1 cellular context compared by ENCODE assay signal in genomic region chr19:55301459-55302331, GRCh38.
TF ChIP-seq lines count a peak whose summit lies in the region.

No MANE protein-coding gene starts in this region.

TF ChIP-seq in IMR-90, 13 proteins besides CTCF, POLR2A, EP300 and RAD21:
- TF ChIP-seq SMC3 (IDR thresholded peaks at IDR 0.05; ENCODE audit: low read depth, low read length) (peak; percentile 74), MAZ (IDR thresholded peaks at IDR 0.05; ENCODE audit: borderline replicate concordance, low read depth, low read length) (peak; percentile 66; the same call in 1 of the 2 replicates), ELK1 (IDR thresholded peaks at IDR 0.05; ENCODE audit: borderline replicate concordance, low read depth, low read length) (no peak)
